34 cellular contexts compared by ENCODE assay signal in the genomic region with DNA sequence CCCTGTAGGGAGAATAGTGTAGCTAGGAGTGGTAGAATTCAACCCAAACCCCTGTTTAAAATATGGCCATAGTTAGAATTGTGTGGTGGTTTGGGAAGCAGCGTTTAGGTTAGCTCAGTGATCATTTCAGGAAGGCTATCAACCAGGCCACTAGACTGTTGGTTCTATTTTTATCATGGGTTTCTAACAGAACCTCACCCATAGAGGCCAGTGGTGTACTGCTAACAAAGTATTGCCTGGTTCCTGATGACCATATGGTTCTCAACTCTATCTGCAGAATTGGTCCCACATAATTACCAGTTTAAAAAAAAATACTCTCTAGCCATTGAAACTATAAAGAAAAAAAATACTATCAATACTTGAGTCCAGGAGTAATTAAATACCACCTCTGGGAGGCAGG.
A peak's percentile ranks its signal among the peaks of the same experiment; 100 is the strongest.
DNase-seq lines count a peak whose midpoint lies in the region; ATAC-seq, FAIRE-seq and TF ChIP-seq lines count a peak whose summit lies in the region.
"Had no signal": no experiment of that assay in that cellular context is flagged by ENCODE, and none has a peak within 500 bp of the region (broad histone marks: within the 10 kb centered on the region; RNA-seq: fewer than 3 reads in every experiment).

No MANE protein-coding gene starts in this region.

- POLR2A ChIA-PET in CD8-positive, alpha-beta T cell (lab: Charles Lee) = no interaction called here

- no peak overlapping the region for H3K4me3 Mint-ChIP-seq in glutamatergic neuron (ENCODE audit: unreplicated experiment)
- no peak overlapping the region for H3K4me3 Mint-ChIP-seq in CD8-positive, alpha-beta T cell
- H3K4me3 Mint-ChIP-seq: activated CD8-positive, alpha-beta memory T cell treated with anti-CD3 and anti-CD28 coated beads, Interleukin-2, amount 10 ng/mL, durations not matched to agents 7 days and 5 days; activated naive CD8-positive, alpha-beta T cell treated with anti-CD3 and anti-CD28 coated beads, Interleukin-2, amount 10 ng/mL, durations not matched to agents 7 days and 5 days; GM23338; naive thymus-derived CD4-positive, alpha-beta T cell had no signal

- no peaks in the 10 kb centered on the region for H3K27me3 ChIP-seq in CD8-positive, alpha-beta T cell (ENCODE audit: insufficient read depth, low read length)
- H3K27me3 ChIP-seq: ascending aorta, dorsolateral prefrontal cortex, neutrophil, sigmoid colon, tibial nerve had no signal

- no peaks in the 10 kb centered on the region for H3K4me1 Mint-ChIP-seq in glutamatergic neuron (ENCODE audit: low read depth, unreplicated experiment)
- H3K4me1 Mint-ChIP-seq in CD8-positive, alpha-beta T cell (ENCODE audit: low read depth) = no peaks in the 10 kb centered on the region
- H3K4me1 Mint-ChIP-seq: activated CD8-positive, alpha-beta memory T cell treated with anti-CD3 and anti-CD28 coated beads, Interleukin-2, amount 10 ng/mL, durations not matched to agents 7 days and 5 days; activated naive CD8-positive, alpha-beta T cell treated with anti-CD3 and anti-CD28 coated beads, Interleukin-2, amount 10 ng/mL, durations not matched to agents 7 days and 5 days had no signal

- no peaks in the 10 kb centered on the region for H3K4me1 ChIP-seq in CD8-positive, alpha-beta T cell (ENCODE audit: insufficient read depth, low read length)
- H3K4me1 ChIP-seq: ascending aorta, sigmoid colon, tibial nerve had no signal

- H3K9me3 ChIP-seq in CD8-positive, alpha-beta T cell (ENCODE audit: low read length) = no peaks in the 10 kb centered on the region
- H3K9me3 ChIP-seq: ascending aorta, neutrophil, sigmoid colon, SK-N-SH, tibial nerve had no signal

- no peak for ATAC-seq in CD8-positive, alpha-beta T cell
- ATAC-seq in HG03025 (IDR thresholded peaks at IDR 0.05; ENCODE audit: low FRiP score, unreplicated experiment) (no peak), HG02981 (IDR thresholded peaks at IDR 0.05; ENCODE audit: unreplicated experiment) (no peak)
- ATAC-seq: activated CD8-positive, alpha-beta memory T cell treated with anti-CD3 and anti-CD28 coated beads, Interleukin-2, amount 10 ng/mL, durations not matched to agents 7 days and 5 days; GM23338; naive thymus-derived CD4-positive, alpha-beta T cell had no signal

- intact Hi-C loops in CD8-positive, alpha-beta T cell (cut with DNase I, micrococcal nuclease) = no loop called here

- DNase-seq in D721Med (ENCODE audit: insufficient read length, low spot score) (no peak), glutamatergic neuron (no peak), myocyte (ENCODE audit: low read depth) (peak; percentile 34)
- DNase-seq in CD8-positive, alpha-beta T cell = no peak
- no peak for DNase-seq in stimulated activated naive CD4-positive, alpha-beta T cell treated with Interleukin-2 at 50 U/mL for 16 hours (lab: John Stamatoyannopoulos, UW)
- DNase-seq: activated CD4-positive, alpha-beta T cell treated with anti-CD3 and anti-CD28 coated beads, Interleukin-2, amount 50 U/mL, for 4 hours; activated CD8-positive, alpha-beta memory T cell treated with anti-CD3 and anti-CD28 coated beads, Interleukin-2, amount 10 ng/mL, durations not matched to agents 7 days and 5 days; activated gamma-delta T cell treated with Interleukin-2 at 50 U/mL for 16 hours; activated naive CD8-positive, alpha-beta T cell treated with anti-CD3 and anti-CD28 coated beads, Interleukin-2, amount 10 ng/mL, durations not matched to agents 7 days and 5 days; activated T-cell treated with anti-CD3 and anti-CD28 coated beads, Interleukin-2, amount 50 U/mL, for 48 hours; C1 segment of cervical spinal cord; central memory CD4-positive, alpha-beta T cell; COR-L47; DND-41; dorsolateral prefrontal cortex; naive thymus-derived CD4-positive, alpha-beta T cell; NCI-H1092 treated with DMSO at 0.1 percent for 48 hours; NCI-H187; NCI-H2171 treated with DMSO at 0.1 percent for 48 hours; NCI-H524; NK-92 treated with Interleukin-12 subunit alpha and Interleukin-12 subunit beta, amount 100 ng/mL, for 24 hours; posterior cingulate gyrus; sigmoid colon; SK-N-SH; stimulated activated CD4-positive, alpha-beta T cell treated with anti-CD3 and anti-CD28 coated beads, Interleukin-4, amount 100 ng/mL, for 24 hours had no signal

- no peaks in the 10 kb centered on the region for H3K9me3 Mint-ChIP-seq in glutamatergic neuron (ENCODE audit: unreplicated experiment)
- H3K9me3 Mint-ChIP-seq in CD8-positive, alpha-beta T cell = no peaks in the 10 kb centered on the region
- H3K9me3 Mint-ChIP-seq: activated naive CD8-positive, alpha-beta T cell treated with anti-CD3 and anti-CD28 coated beads, Interleukin-2, amount 10 ng/mL, durations not matched to agents 7 days and 5 days; GM23338; naive thymus-derived CD4-positive, alpha-beta T cell had no signal

- H3K36me3 ChIP-seq in CD8-positive, alpha-beta T cell (ENCODE audit: insufficient read depth, low read length) = peaks cover 8% of the 10 kb centered on the region

- TF ChIP-seq CTCF in D721Med (IDR thresholded peaks at IDR 0.05; ENCODE audit: insufficient read depth, missing control alignments) (peak; percentile 9), VCaP (conservative IDR thresholded peaks at IDR 0.05) (peak; percentile 19; the same call in 1 of the 2 replicates), glutamatergic neuron (IDR thresholded peaks at IDR 0.05; ENCODE audit: partially characterized antibody, unreplicated experiment) (no peak)
- TF ChIP-seq CTCF in CD8-positive, alpha-beta T cell (IDR thresholded peaks at IDR 0.05) = no peak

- no peaks in the 10 kb centered on the region for H3K27me3 Mint-ChIP-seq in glutamatergic neuron (ENCODE audit: unreplicated experiment)
- no peaks in the 10 kb centered on the region for H3K27me3 Mint-ChIP-seq in CD8-positive, alpha-beta T cell (ENCODE audit: low read depth)
- H3K27me3 Mint-ChIP-seq: activated CD8-positive, alpha-beta memory T cell treated with anti-CD3 and anti-CD28 coated beads, Interleukin-2, amount 10 ng/mL, durations not matched to agents 7 days and 5 days; activated naive CD8-positive, alpha-beta T cell treated with anti-CD3 and anti-CD28 coated beads, Interleukin-2, amount 10 ng/mL, durations not matched to agents 7 days and 5 days; naive thymus-derived CD4-positive, alpha-beta T cell had no signal

- no peak overlapping the region for H3K4me3 ChIP-seq in CD8-positive, alpha-beta T cell (ENCODE audit: low read depth, low read length)
- H3K4me3 ChIP-seq: ascending aorta, dorsolateral prefrontal cortex, GM23338, sigmoid colon, tibial nerve had no signal

- no peak overlapping the region for H3K27ac ChIP-seq in VCaP
- H3K27ac ChIP-seq in CD8-positive, alpha-beta T cell (ENCODE audit: low read depth, low read length) = no peak overlapping the region
- H3K27ac ChIP-seq: ascending aorta, neutrophil, sigmoid colon, tibial nerve had no signal

- H3K27ac Mint-ChIP-seq in glutamatergic neuron (ENCODE audit: unreplicated experiment) = peak overlapping the region; percentile 14
- no peak overlapping the region for H3K27ac Mint-ChIP-seq in CD8-positive, alpha-beta T cell
- H3K27ac Mint-ChIP-seq: activated CD8-positive, alpha-beta memory T cell treated with anti-CD3 and anti-CD28 coated beads, Interleukin-2, amount 10 ng/mL, durations not matched to agents 7 days and 5 days; activated naive CD8-positive, alpha-beta T cell treated with anti-CD3 and anti-CD28 coated beads, Interleukin-2, amount 10 ng/mL, durations not matched to agents 7 days and 5 days; GM23338 had no signal

- no peaks in the 10 kb centered on the region for H3K36me3 Mint-ChIP-seq in glutamatergic neuron (ENCODE audit: unreplicated experiment)
- peaks cover 86% of the 10 kb centered on the region for H3K36me3 Mint-ChIP-seq in CD8-positive, alpha-beta T cell

- CTCF ChIA-PET in CD8-positive, alpha-beta T cell (lab: Charles Lee) = no interaction called here

- FAIRE-seq in D721Med (lab: Jason Lieb, UNC) = no peak
- FAIRE-seq: endothelial cell of umbilical vein, GM19239 had no signal

Comparison
In these comparisons a context has a peak if more than half of its experiments do, and no peak if none do; other contexts are left out.
1. CTCF ChIP-seq: peak in D721Med (single experiment) and VCaP (single experiment); none in glutamatergic neuron (single experiment) and CD8-positive, alpha-beta T cell (single experiment).